In the genomic region with DNA sequence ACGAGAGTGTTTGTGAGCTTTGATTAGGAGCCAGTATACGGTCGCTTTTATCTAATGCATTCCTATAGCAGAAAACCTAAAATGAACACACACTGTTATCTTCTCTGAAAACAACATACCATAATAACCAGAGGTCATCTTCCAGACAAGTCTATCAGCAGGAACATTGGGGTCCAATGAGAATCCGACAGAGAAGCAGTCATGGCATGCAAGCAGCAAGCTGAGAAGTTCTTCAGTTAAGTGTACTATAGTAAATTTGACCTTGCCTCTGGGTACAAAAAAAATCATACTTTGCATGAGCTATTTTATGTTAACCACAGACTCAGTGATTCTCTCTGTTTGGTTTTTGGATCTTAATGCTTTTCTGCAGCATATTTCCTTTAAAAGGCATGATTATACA, we compare ENCODE assay signal across 14 cellular contexts.
"Had no signal": no experiment of that assay in that cellular context is flagged by ENCODE, and none has a peak within 500 bp of the region (broad histone marks: within the 10 kb centered on the region; RNA-seq: fewer than 3 reads in every experiment).

No MANE protein-coding gene starts in this region.

- H3K4me1 Mint-ChIP-seq: activated CD8-positive, alpha-beta memory T cell treated with anti-CD3 and anti-CD28 coated beads, Interleukin-2, amount 10 ng/mL, durations not matched to agents 7 days and 5 days; activated naive CD8-positive, alpha-beta T cell treated with anti-CD3 and anti-CD28 coated beads for 36 hours; naive thymus-derived CD4-positive, alpha-beta T cell; stimulated activated memory B cell treated with anti-CD40 and anti-IgM and Interleukin-4, amounts not matched to agents 10 μg/mL and 1 μg/mL and 100 μg/mL, for 72 hours had no signal

- H3K27ac ChIP-seq: ascending aorta, neutrophil, transverse colon had no signal

- H3K9me3 Mint-ChIP-seq: activated naive CD8-positive, alpha-beta T cell treated with anti-CD3 and anti-CD28 coated beads for 36 hours; activated T-cell treated with anti-CD3 and anti-CD28 coated beads, Interleukin-2, amount 50 U/mL, for 4 hours had no signal

- DNase-seq: activated CD4-positive, alpha-beta T cell treated with anti-CD3 and anti-CD28 coated beads, Interleukin-2, amount 50 U/mL, for 4 hours; activated CD8-positive, alpha-beta memory T cell treated with anti-CD3 and anti-CD28 coated beads, Interleukin-2, amount 10 ng/mL, durations not matched to agents 7 days and 5 days; activated gamma-delta T cell treated with Interleukin-2 at 50 U/mL for 16 hours; activated naive CD8-positive, alpha-beta T cell treated with anti-CD3 and anti-CD28 coated beads for 36 hours; activated T-cell treated with anti-CD3 and anti-CD28 coated beads, Interleukin-2, amount 50 U/mL, for 4 hours; hippocampal formation; naive thymus-derived CD4-positive, alpha-beta T cell; right cardiac atrium; transverse colon had no signal

- H3K36me3 Mint-ChIP-seq: activated CD8-positive, alpha-beta memory T cell treated with anti-CD3 and anti-CD28 coated beads, Interleukin-2, amount 10 ng/mL, durations not matched to agents 7 days and 5 days; activated naive CD8-positive, alpha-beta T cell treated with anti-CD3 and anti-CD28 coated beads for 36 hours; naive thymus-derived CD4-positive, alpha-beta T cell; stimulated activated memory B cell treated with anti-CD40 and anti-IgM and Interleukin-4, amounts not matched to agents 10 μg/mL and 1 μg/mL and 100 μg/mL, for 72 hours had no signal

- H3K27me3 Mint-ChIP-seq: activated CD8-positive, alpha-beta memory T cell treated with anti-CD3 and anti-CD28 coated beads, Interleukin-2, amount 10 ng/mL, durations not matched to agents 7 days and 5 days; activated naive CD8-positive, alpha-beta T cell treated with anti-CD3 and anti-CD28 coated beads for 36 hours; naive thymus-derived CD4-positive, alpha-beta T cell; progenitor cell of endocrine pancreas; stimulated activated memory B cell treated with anti-CD40 and anti-IgM and Interleukin-4, amounts not matched to agents 10 μg/mL and 1 μg/mL and 100 μg/mL, for 72 hours had no signal

- ATAC-seq: activated CD8-positive, alpha-beta memory T cell treated with anti-CD3 and anti-CD28 coated beads, Interleukin-2, amount 10 ng/mL, durations not matched to agents 7 days and 5 days; activated T-cell treated with anti-CD3 and anti-CD28 coated beads, Interleukin-2, amount 50 U/mL, for 4 hours; naive thymus-derived CD4-positive, alpha-beta T cell; right cardiac atrium; stimulated activated memory B cell treated with anti-CD40 and anti-IgM and Interleukin-4, amounts not matched to agents 10 μg/mL and 1 μg/mL and 100 μg/mL, for 72 hours had no signal

- H3K4me3 Mint-ChIP-seq: activated CD8-positive, alpha-beta memory T cell treated with anti-CD3 and anti-CD28 coated beads, Interleukin-2, amount 10 ng/mL, durations not matched to agents 7 days and 5 days; activated naive CD8-positive, alpha-beta T cell treated with anti-CD3 and anti-CD28 coated beads for 36 hours; activated T-cell treated with anti-CD3 and anti-CD28 coated beads, Interleukin-2, amount 50 U/mL, for 4 hours; naive thymus-derived CD4-positive, alpha-beta T cell; stimulated activated memory B cell treated with anti-CD40 and anti-IgM and Interleukin-4, amounts not matched to agents 10 μg/mL and 1 μg/mL and 100 μg/mL, for 72 hours had no signal

- H3K36me3 ChIP-seq: ascending aorta, neutrophil, transverse colon had no signal

- H3K27ac Mint-ChIP-seq: activated CD8-positive, alpha-beta memory T cell treated with anti-CD3 and anti-CD28 coated beads, Interleukin-2, amount 10 ng/mL, durations not matched to agents 7 days and 5 days; activated naive CD8-positive, alpha-beta T cell treated with anti-CD3 and anti-CD28 coated beads for 36 hours; naive thymus-derived CD4-positive, alpha-beta T cell; progenitor cell of endocrine pancreas; stimulated activated memory B cell treated with anti-CD40 and anti-IgM and Interleukin-4, amounts not matched to agents 10 μg/mL and 1 μg/mL and 100 μg/mL, for 72 hours had no signal

- H3K4me3 ChIP-seq: ascending aorta, lung, transverse colon had no signal

- H3K27me3 ChIP-seq: ascending aorta, neutrophil, transverse colon had no signal

- H3K9me3 ChIP-seq: ascending aorta, neutrophil had no signal

- H3K4me1 ChIP-seq: ascending aorta, transverse colon had no signal
